ENCODE assay signal across 22 cellular contexts in the genomic region with DNA sequence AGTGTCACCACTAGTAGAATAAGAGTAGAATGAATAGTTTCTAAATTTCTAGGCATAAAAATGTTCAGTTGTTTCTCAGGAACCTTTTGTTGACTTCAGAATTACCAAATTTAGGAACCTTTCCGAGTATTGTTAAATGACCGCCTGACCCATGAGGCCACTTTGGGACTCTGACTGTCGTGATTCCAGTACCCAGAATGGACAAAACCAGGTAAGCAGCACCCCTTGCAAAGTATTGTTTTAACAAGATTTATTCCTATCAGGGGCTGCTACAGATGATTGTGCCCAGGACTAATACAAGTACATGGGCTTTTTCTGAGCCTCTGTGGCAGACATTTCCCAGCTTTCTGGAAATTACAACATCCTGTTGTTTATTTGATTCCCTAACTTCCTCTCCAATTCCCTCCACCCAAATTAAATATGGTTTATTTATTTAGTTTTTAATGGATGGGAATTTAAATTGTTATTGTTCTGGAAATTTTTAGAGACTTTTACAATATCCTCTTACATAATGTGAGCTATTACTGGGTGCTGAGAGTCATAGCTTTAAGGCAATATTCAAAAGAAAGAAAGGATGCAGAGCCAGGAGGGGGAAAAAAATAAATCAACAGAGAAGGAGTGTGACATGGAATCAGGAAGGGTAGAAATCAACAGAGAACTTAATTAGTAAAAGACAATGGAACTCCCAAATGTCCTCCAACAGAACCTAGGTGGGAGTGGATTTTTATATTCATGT.
"Had no signal": no experiment of that assay in that cellular context is flagged by ENCODE, and none has a peak within 500 bp of the region (broad histone marks: within the 10 kb centered on the region; RNA-seq: fewer than 3 reads in every experiment).

No MANE protein-coding gene starts in this region.

- H3K9me3 Mint-ChIP-seq: activated CD4-positive, alpha-beta memory T cell treated with anti-CD3 and anti-CD28 coated beads, Interleukin-2, amount 10 ng/mL, durations not matched to agents 7 days and 5 days; activated naive CD8-positive, alpha-beta T cell treated with anti-CD3 and anti-CD28 coated beads, Interleukin-2, amount 10 ng/mL, durations not matched to agents 7 days and 5 days had no signal

- H3K27me3 Mint-ChIP-seq: activated CD4-positive, alpha-beta memory T cell treated with anti-CD3 and anti-CD28 coated beads, Interleukin-2, amount 10 ng/mL, durations not matched to agents 7 days and 5 days; activated CD4-positive, alpha-beta T cell treated with anti-CD3 and anti-CD28 coated beads, Interleukin-2, amount 10 ng/mL, durations not matched to agents 7 days and 5 days had no signal

- H3K4me3 ChIP-seq: adrenal gland had no signal

- FAIRE-seq: RCC 7860 had no signal

- H3K27ac ChIP-seq: adrenal gland had no signal

- H3K27ac Mint-ChIP-seq: activated CD4-positive, alpha-beta memory T cell treated with anti-CD3 and anti-CD28 coated beads, Interleukin-2, amount 10 ng/mL, durations not matched to agents 7 days and 5 days; activated CD4-positive, alpha-beta T cell treated with anti-CD3 and anti-CD28 coated beads, Interleukin-2, amount 10 ng/mL, durations not matched to agents 7 days and 5 days; activated naive CD8-positive, alpha-beta T cell treated with anti-CD3 and anti-CD28 coated beads, Interleukin-2, amount 10 ng/mL, durations not matched to agents 7 days and 5 days; T-helper 1 cell treated with Interleukin-12 subunit alpha and Interleukin-12 subunit beta and Interleukin-4 antibody, amounts not matched to agents 30 μg/mL and 1 μg/mL, for 36 hours; WTC11 had no signal

- H3K9me3 ChIP-seq: adrenal gland had no signal

- H3K36me3 ChIP-seq: adrenal gland had no signal

- H3K4me1 ChIP-seq: adrenal gland had no signal

- DNase-seq: activated CD4-positive, alpha-beta memory T cell treated with anti-CD3 and anti-CD28 coated beads, Interleukin-2, amount 10 ng/mL, durations not matched to agents 7 days and 5 days; activated CD4-positive, alpha-beta T cell treated with anti-CD3 and anti-CD28 coated beads for 1 hour; activated CD4-positive, alpha-beta T cell treated with anti-CD3 and anti-CD28 coated beads, Interleukin-2, amount 10 ng/mL, durations not matched to agents 7 days and 5 days; activated naive CD4-positive, alpha-beta T cell treated with anti-CD3 and anti-CD28 coated beads, Interleukin-2, amount 50 U/mL, for 16 hours; activated naive CD8-positive, alpha-beta T cell treated with anti-CD3 and anti-CD28 coated beads, Interleukin-2, amount 10 ng/mL, durations not matched to agents 7 days and 5 days; activated T-cell treated with anti-CD3 and anti-CD28 coated beads for 4 hours; adrenal gland; anterior cingulate cortex; caudate nucleus; IMR-90; Kasumi-1; KBM-7; NCI-H1092; NCI-H1930; NCI-H2227 treated with DMSO at 0.1 percent for 48 hours; NCI-H526 treated with DMSO at 0.1 percent for 48 hours; NK-92 treated with Interleukin-12 subunit alpha and Interleukin-12 subunit beta, amount 100 ng/mL, for 24 hours; OCI-M1; SHP77 treated with DMSO at 0.1 percent for 48 hours had no signal

- ATAC-seq: WTC11 had no signal

- H3K27me3 ChIP-seq: adrenal gland had no signal

- H3K4me3 Mint-ChIP-seq: activated CD4-positive, alpha-beta memory T cell treated with anti-CD3 and anti-CD28 coated beads, Interleukin-2, amount 10 ng/mL, durations not matched to agents 7 days and 5 days; activated CD4-positive, alpha-beta T cell treated with anti-CD3 and anti-CD28 coated beads, Interleukin-2, amount 10 ng/mL, durations not matched to agents 7 days and 5 days; activated naive CD8-positive, alpha-beta T cell treated with anti-CD3 and anti-CD28 coated beads, Interleukin-2, amount 10 ng/mL, durations not matched to agents 7 days and 5 days; T-helper 1 cell treated with Interleukin-12 subunit alpha and Interleukin-12 subunit beta and Interleukin-4 antibody, amounts not matched to agents 30 μg/mL and 1 μg/mL, for 36 hours; WTC11 had no signal
